Comparison of ENCODE assay signal across 16 cellular contexts in genomic region chr9:109908459-109909390, GRCh38.
A peak's percentile ranks its signal among the peaks of the same experiment; 100 is the strongest.
DNase-seq lines count a peak whose midpoint lies in the region; ATAC-seq and TF ChIP-seq lines count a peak whose summit lies in the region.
"Had no signal": no experiment of that assay in that cellular context is flagged by ENCODE, and none has a peak within 500 bp of the region (broad histone marks: within the 10 kb centered on the region; RNA-seq: fewer than 3 reads in every experiment).

No MANE protein-coding gene starts in this region.

- no peak for ATAC-seq in left ventricle myocardium superior
- ATAC-seq in lung (ENCODE audit: insufficient read depth, low FRiP score): no peak
- no peak for ATAC-seq in HG02884 (IDR thresholded peaks at IDR 0.05; ENCODE audit: unreplicated experiment)
- ATAC-seq: left lung, SK-N-SH treated with all-trans-retinoic acid at 6 μM for 48 hours had no signal

- TF ChIP-seq POLR2A in uterus (IDR thresholded peaks at IDR 0.05): no peak

- no peaks in the 10 kb centered on the region for H3K27me3 ChIP-seq in right atrium auricular region
- H3K27me3 ChIP-seq in lung (ENCODE audit: control insufficient read depth, insufficient read depth): no peaks in the 10 kb centered on the region
- H3K27me3 ChIP-seq in uterus: no peaks in the 10 kb centered on the region
- H3K27me3 ChIP-seq: hepatocyte, left lung, neural progenitor cell had no signal

- no peak for TF ChIP-seq CTCF in right atrium auricular region (IDR thresholded peaks at IDR 0.05)
- TF ChIP-seq CTCF in lung (IDR thresholded peaks at IDR 0.05; ENCODE audit: control extremely low read depth, extremely low read depth): no peak
- TF ChIP-seq CTCF in uterus (IDR thresholded peaks at IDR 0.05): no peak

- H3K36me3 ChIP-seq in right atrium auricular region (no peaks in the 10 kb centered on the region), lung (ENCODE audit: control insufficient read depth in 2 of 2, insufficient read depth in 2 of 2, low read length in 2 of 2) (no peaks in the 10 kb centered on the region), uterus (no peaks in the 10 kb centered on the region)
- H3K36me3 ChIP-seq: left lung, neural progenitor cell, thoracic aorta had no signal

- H3K4me3 ChIP-seq in right atrium auricular region: no peak overlapping the region
- no peak overlapping the region for H3K4me3 ChIP-seq in lung
- no peak overlapping the region for H3K4me3 ChIP-seq in uterus
- H3K4me3 ChIP-seq: hepatocyte, left lung, neural progenitor cell, thoracic aorta had no signal

- no peaks in the 10 kb centered on the region for H3K9me3 ChIP-seq in right atrium auricular region
- no peaks in the 10 kb centered on the region for H3K9me3 ChIP-seq in lung (ENCODE audit: control insufficient read depth in 2 of 2, insufficient read depth in 1 of 2, low read length in 1 of 2)
- H3K9me3 ChIP-seq in uterus: no peaks in the 10 kb centered on the region
- H3K9me3 ChIP-seq: left lung, thoracic aorta had no signal

- DNase-seq in right atrium auricular region (ENCODE audit: low spot score) (no peak), left ventricle myocardium superior (no peak), dermis blood vessel endothelial cell (peak; percentile 76), lung (ENCODE audit: low spot score) (no peak), uterus (no peak), CD1c-positive myeloid dendritic cell (ENCODE audit: extremely low spot score) (no peak)
- no peak for DNase-seq in stimulated activated naive CD4-positive, alpha-beta T cell treated with Interleukin-2 at 50 U/mL for 16 hours (lab: John Stamatoyannopoulos, UW)
- DNase-seq: ACHN, left lung, NCI-H2107 had no signal

- H3K27ac ChIP-seq in right atrium auricular region (peak overlapping the region; percentile 17 to 56), lung (ENCODE audit: low read depth in 1 of 2, low read length in 1 of 2) (peak overlapping the region; percentile 51 to 83), uterus (peak overlapping the region; percentile 33 to 72)
- H3K27ac ChIP-seq: hepatocyte, neural progenitor cell, thoracic aorta, VCaP had no signal

- H3K4me1 ChIP-seq in right atrium auricular region (peaks cover 0 to 80% of the 10 kb centered on the region in 2 donors), lung (ENCODE audit: control insufficient read depth in 2 of 2, insufficient read depth in 2 of 2, low read length in 2 of 2) (peaks cover 14 to 29% of the 10 kb centered on the region in 2 donors), uterus (no peaks in the 10 kb centered on the region)

- 70 to 80% methylated on average over 12 of the region's 12 CpGs for WGBS in lung, 2 donors

- intact Hi-C loops in left ventricle myocardium superior (cut with micrococcal nuclease) (loop anchor here (10.0 kb wide), 1 partner anchor 146 kb away; no protein-coding TSS in a partner anchor), uterus (cut with DNase I; ENCODE audit: low total_unique reads) (loop anchor here (10.0 kb wide), 1 partner anchor 306 kb away; no protein-coding TSS in a partner anchor)
